17 cellular contexts compared by ENCODE assay signal in the genomic region with DNA sequence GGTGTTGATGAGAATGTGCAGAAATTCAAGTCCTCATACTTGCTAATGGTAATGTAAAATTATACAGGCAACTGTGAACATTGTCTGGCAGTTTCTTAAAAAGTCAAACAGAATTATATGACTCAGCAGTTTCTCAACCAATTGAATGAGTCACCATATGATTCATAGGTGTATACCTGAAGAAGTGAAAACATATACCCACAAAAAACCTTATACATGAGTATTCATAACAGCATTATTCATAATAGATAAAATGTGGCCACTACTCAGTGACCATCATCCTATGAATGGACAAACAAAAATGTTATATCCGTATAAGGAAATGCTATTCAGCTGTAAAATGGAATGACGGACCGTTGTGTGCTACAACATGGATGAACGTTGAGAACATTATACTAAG.
DNase-seq lines count a peak whose midpoint lies in the region; ATAC-seq and TF ChIP-seq lines count a peak whose summit lies in the region.
"Had no signal": no experiment of that assay in that cellular context is flagged by ENCODE, and none has a peak within 500 bp of the region (broad histone marks: within the 10 kb centered on the region; RNA-seq: fewer than 3 reads in every experiment).

No MANE protein-coding gene starts in this region.

- no peaks in the 10 kb centered on the region for H3K27me3 ChIP-seq in dorsolateral prefrontal cortex
- H3K27me3 ChIP-seq: ascending aorta, neural progenitor cell, upper lobe of right lung had no signal

- intact Hi-C loops in dorsolateral prefrontal cortex (cut with DNase I): no loop called here

- in situ Hi-C loops in astrocyte of the spinal cord (cut with HindIII; ENCODE audit: low sequenced_read_pairs): no loop called here

- H3K4me3 ChIP-seq in astrocyte of the spinal cord (ENCODE audit: low read depth, low read length) (no peak overlapping the region), dorsolateral prefrontal cortex (no peak overlapping the region)
- H3K4me3 ChIP-seq: ascending aorta, neural progenitor cell, skin epidermis, upper lobe of right lung had no signal

- H3K27ac ChIP-seq in dorsolateral prefrontal cortex: no peak overlapping the region
- H3K27ac ChIP-seq: ascending aorta, neural progenitor cell, skin epidermis, upper lobe of right lung had no signal

- ATAC-seq in HG03108 (IDR thresholded peaks at IDR 0.05; ENCODE audit: unreplicated experiment) (no peak), GM18498 (IDR thresholded peaks at IDR 0.05; ENCODE audit: unreplicated experiment) (no peak)
- ATAC-seq: upper lobe of right lung had no signal

- no peak for TF ChIP-seq CTCF in astrocyte of the spinal cord (IDR thresholded peaks at IDR 0.05; ENCODE audit: low read depth, low read length)
- no peak for TF ChIP-seq CTCF in dorsolateral prefrontal cortex (IDR thresholded peaks at IDR 0.05 in 54 of 56, conservative IDR thresholded peaks at IDR 0.05 in 2 of 56; ENCODE audit: low read depth in 1 of 56, partially characterized antibody in 56 of 56)

- peak; percentile 1 for DNase-seq in AG08396 (ENCODE audit: low spot score)
- peak; percentile 90 for DNase-seq in HT1080 (ENCODE audit: low read depth)
- peak; percentile 84 for DNase-seq in astrocyte of the spinal cord (ENCODE audit: low read depth, low spot score)
- peak; percentile 60 for DNase-seq in iris pigment epithelial cell (ENCODE audit: low read depth)
- DNase-seq in dorsolateral prefrontal cortex: no peak
- DNase-seq in ecto neural progenitor cell (ENCODE audit: low spot score): no peak
- DNase-seq: AML-193; effector memory CD4-positive, alpha-beta T cell; KG1; NCI-H1417 treated with DMSO at 0.1 percent for 48 hours; stimulated activated naive CD4-positive, alpha-beta T cell; upper lobe of right lung had no signal

Comparison
In these comparisons a context has a peak if more than half of its experiments do, and no peak if none do; other contexts are left out.
1. DNase-seq: peak in AG08396 (single experiment), HT1080 (single experiment), astrocyte of the spinal cord (single experiment) and iris pigment epithelial cell (single experiment); none in dorsolateral prefrontal cortex (0 of 10) and ecto neural progenitor cell (single experiment).